Comparison of ENCODE assay signal across 23 cellular contexts in the genomic region with DNA sequence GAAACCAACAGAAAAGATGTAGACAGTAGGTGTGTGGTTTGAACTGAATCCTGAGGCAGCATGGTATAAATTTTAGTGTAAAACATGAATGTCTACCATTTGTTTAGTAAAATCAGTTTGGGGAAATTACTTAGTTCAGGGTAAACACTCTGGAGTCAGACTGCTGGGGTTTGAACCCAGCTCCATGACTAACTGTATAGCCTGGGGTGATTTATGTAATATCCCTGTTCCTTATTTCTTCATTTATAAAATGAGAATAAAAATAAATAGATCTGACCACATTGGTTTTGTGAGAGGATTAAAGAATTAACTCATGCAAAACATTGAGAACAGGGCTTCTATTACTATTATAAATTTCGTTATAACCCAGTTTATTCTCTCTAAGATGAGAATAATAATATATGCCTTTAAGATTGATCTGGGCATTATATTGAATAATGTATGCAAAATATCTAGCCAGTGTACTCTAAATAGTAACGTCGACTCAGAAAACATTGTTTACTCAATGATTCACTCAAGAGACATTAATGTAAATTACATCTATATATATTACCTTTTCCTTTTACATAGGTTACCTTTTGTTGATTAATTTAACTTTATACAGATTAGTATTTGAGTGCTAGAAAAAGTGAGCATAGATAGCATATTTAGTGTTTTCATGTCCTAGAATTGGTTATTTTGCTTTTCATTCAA.
"Had no signal": no experiment of that assay in that cellular context is flagged by ENCODE, and none has a peak within 500 bp of the region (broad histone marks: within the 10 kb centered on the region; RNA-seq: fewer than 3 reads in every experiment).

No MANE protein-coding gene starts in this region.

- H3K9me3 ChIP-seq: esophagus squamous epithelium, sigmoid colon, transverse colon, uterus had no signal

- ATAC-seq: activated T-cell treated with anti-CD3 and anti-CD28 coated beads, Interleukin-2, amount 50 U/mL, for 72 hours; heart left ventricle; left lobe of liver; naive thymus-derived CD4-positive, alpha-beta T cell; stimulated activated naive B cell treated with anti-CD40 and anti-IgM and Interleukin-4, amounts not matched to agents 10 μg/mL and 1 μg/mL and 100 μg/mL, for 72 hours; T-helper 17 cell had no signal

- H3K4me3 ChIP-seq: esophagus squamous epithelium, heart left ventricle, lung, sigmoid colon, smooth muscle cell, transverse colon, uterus had no signal

- H3K4me1 ChIP-seq: heart left ventricle, transverse colon, uterus had no signal

- FAIRE-seq: endothelial cell of umbilical vein had no signal

- DNase-seq: activated B cell treated with CpG ODN at 0.5 μM for 24 hours; activated CD4-positive, alpha-beta memory T cell treated with anti-CD3 and anti-CD28 coated beads for 36 hours; activated CD4-positive, alpha-beta T cell treated with anti-CD3 and anti-CD28 coated beads for 4 hours; activated effector memory CD4-positive, alpha-beta T cell treated with anti-CD3 and anti-CD28 coated beads, Interleukin-2, amount 50 U/mL, for 16 hours; activated naive CD4-positive, alpha-beta T cell treated with anti-CD3 and anti-CD28 coated beads, Interleukin-2, amount 10 ng/mL, durations not matched to agents 7 days and 5 days; activated T-cell treated with anti-CD3 and anti-CD28 coated beads, Interleukin-2, amount 50 U/mL, for 72 hours; anterior cingulate cortex; central memory CD4-positive, alpha-beta T cell; effector memory CD4-positive, alpha-beta T cell; esophagus squamous epithelium; heart left ventricle; naive thymus-derived CD4-positive, alpha-beta T cell; sigmoid colon; stimulated activated CD4-positive, alpha-beta T cell treated with anti-CD3 and anti-CD28 coated beads, Interleukin-2, amount 100 ng/mL, for 48 hours; stimulated activated CD8-positive, alpha-beta memory T cell treated with anti-CD3 and anti-CD28 coated beads, Interleukin-4, amount 100 ng/mL, for 48 hours; stimulated activated naive B cell treated with anti-CD40 and anti-IgM and Interleukin-4, amounts not matched to agents 10 μg/mL and 1 μg/mL and 100 μg/mL, for 72 hours; T-helper 17 cell; transverse colon; uterus had no signal

- H3K27me3 ChIP-seq: esophagus squamous epithelium, heart left ventricle, sigmoid colon, transverse colon, uterus had no signal

- H3K36me3 ChIP-seq: esophagus squamous epithelium, heart left ventricle, sigmoid colon, transverse colon, uterus had no signal
